ENCODE assay signal across 29 cellular contexts in the genomic region with DNA sequence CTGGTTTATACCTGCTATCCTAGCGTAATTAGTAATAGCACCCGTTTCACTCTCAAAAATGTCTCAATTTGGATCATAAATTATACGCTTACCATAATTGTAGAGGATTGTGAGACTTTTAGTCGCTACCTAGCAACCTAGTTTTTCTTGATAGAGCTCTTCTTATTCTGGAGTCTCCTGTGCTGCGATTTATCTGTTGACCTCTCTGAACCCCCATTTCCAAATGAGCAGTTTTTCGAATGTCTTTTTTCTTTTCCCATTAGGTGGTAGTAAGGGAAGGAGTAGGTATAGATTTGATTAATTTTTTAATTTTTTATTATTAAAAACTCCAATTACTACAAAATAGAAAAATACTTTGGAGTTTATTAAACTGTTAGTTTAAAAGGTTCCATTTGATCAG.
"Had no signal": no experiment of that assay in that cellular context is flagged by ENCODE, and none has a peak within 500 bp of the region (broad histone marks: within the 10 kb centered on the region; RNA-seq: fewer than 3 reads in every experiment).

No MANE protein-coding gene starts in this region.

- H2AFZ ChIP-seq: PC-9 had no signal

- H3K27ac ChIP-seq: body of pancreas, breast epithelium, PC-9 had no signal

- H3K4me2 ChIP-seq: PC-9 had no signal

- DNase-seq: activated CD4-positive, alpha-beta T cell treated with anti-CD3 and anti-CD28 coated beads for 36 hours; activated CD4-positive, alpha-beta T cell treated with anti-CD3 and anti-CD28 coated beads, Interleukin-2, amount 10 ng/mL, durations not matched to agents 7 days and 5 days; activated CD4-positive, alpha-beta T cell treated with anti-CD3 and anti-CD28 coated beads, Interleukin-2, amount 50 U/mL, for 48 hours; activated CD8-positive, alpha-beta T cell treated with anti-CD3 and anti-CD28 coated beads, Interleukin-2, amount 10 ng/mL, durations not matched to agents 7 days and 5 days; activated gamma-delta T cell treated with Interleukin-2 at 50 U/mL for 16 hours; activated naive CD4-positive, alpha-beta T cell treated with anti-CD3 and anti-CD28 coated beads for 36 hours; activated T-cell treated with anti-CD3 and anti-CD28 coated beads, Interleukin-2, amount 50 U/mL, for 24 hours; adrenal gland; body of pancreas; Karpas-422; KBM-7; MG63; NCI-H1048; NCI-H1105 treated with DMSO at 0.1 percent for 48 hours; NCI-H1436; NCI-H1694; NCI-H1930; NCI-H2171; NCI-H510A; NCI-H526; NCI-H748 treated with DMSO at 0.1 percent for 48 hours; NK-92 treated with Interleukin-12 subunit alpha and Interleukin-12 subunit beta, amount 100 ng/mL, for 24 hours; PC-9 had no signal

- ATAC-seq: activated CD4-positive, alpha-beta T cell treated with anti-CD3 and anti-CD28 coated beads for 36 hours; activated CD4-positive, CD25-positive, alpha-beta regulatory T cell treated with anti-CD3 and anti-CD28 coated beads, Interleukin-2, amount 50 U/mL, for 24 hours; activated CD8-positive, alpha-beta T cell treated with anti-CD3 and anti-CD28 coated beads, Interleukin-2, amount 10 ng/mL, durations not matched to agents 7 days and 5 days; activated naive CD4-positive, alpha-beta T cell treated with anti-CD3 and anti-CD28 coated beads, Interleukin-2, amount 50 U/mL, for 72 hours; body of pancreas; Right ventricle myocardium inferior; WTC11 had no signal

- H3K27me3 Mint-ChIP-seq: activated CD4-positive, alpha-beta T cell treated with anti-CD3 and anti-CD28 coated beads for 36 hours; activated CD4-positive, alpha-beta T cell treated with anti-CD3 and anti-CD28 coated beads, Interleukin-2, amount 10 ng/mL, durations not matched to agents 7 days and 5 days; activated T-cell treated with anti-CD3 and anti-CD28 coated beads, Interleukin-2, amount 50 U/mL, for 24 hours had no signal

- H3K9me3 Mint-ChIP-seq: activated CD4-positive, alpha-beta T cell treated with anti-CD3 and anti-CD28 coated beads, Interleukin-2, amount 10 ng/mL, durations not matched to agents 7 days and 5 days; activated naive CD4-positive, alpha-beta T cell treated with anti-CD3 and anti-CD28 coated beads for 36 hours; activated naive CD4-positive, alpha-beta T cell treated with anti-CD3 and anti-CD28 coated beads, Interleukin-2, amount 50 U/mL, for 72 hours; activated T-cell treated with anti-CD3 and anti-CD28 coated beads, Interleukin-2, amount 50 U/mL, for 24 hours; activated T-helper 2 cell treated with anti-CD3 and anti-CD28 coated beads, Interferon-gamma antibody, Interleukin-2, Interleukin-4, amounts not matched to agents 10 μg/mL and 5 μg/mL and 100 μg/mL, durations not matched to agents 14 hours and 24 hours and 36 hours had no signal

- H3K4me3 Mint-ChIP-seq: activated CD4-positive, alpha-beta T cell treated with anti-CD3 and anti-CD28 coated beads for 36 hours; activated CD4-positive, alpha-beta T cell treated with anti-CD3 and anti-CD28 coated beads, Interleukin-2, amount 10 ng/mL, durations not matched to agents 7 days and 5 days; activated CD8-positive, alpha-beta T cell treated with anti-CD3 and anti-CD28 coated beads, Interleukin-2, amount 10 ng/mL, durations not matched to agents 7 days and 5 days; activated naive CD4-positive, alpha-beta T cell treated with anti-CD3 and anti-CD28 coated beads for 36 hours; activated T-cell treated with anti-CD3 and anti-CD28 coated beads, Interleukin-2, amount 50 U/mL, for 24 hours; WTC11 had no signal

- H3K27me3 ChIP-seq: adrenal gland, body of pancreas, breast epithelium, MG63 had no signal

- H3K9me3 ChIP-seq: adrenal gland, body of pancreas, breast epithelium had no signal

- H3K27ac Mint-ChIP-seq: activated CD4-positive, alpha-beta T cell treated with anti-CD3 and anti-CD28 coated beads for 36 hours; activated CD4-positive, alpha-beta T cell treated with anti-CD3 and anti-CD28 coated beads, Interleukin-2, amount 10 ng/mL, durations not matched to agents 7 days and 5 days; activated CD8-positive, alpha-beta T cell treated with anti-CD3 and anti-CD28 coated beads, Interleukin-2, amount 10 ng/mL, durations not matched to agents 7 days and 5 days; activated naive CD4-positive, alpha-beta T cell treated with anti-CD3 and anti-CD28 coated beads for 36 hours; activated T-cell treated with anti-CD3 and anti-CD28 coated beads, Interleukin-2, amount 50 U/mL, for 24 hours; activated T-helper 2 cell treated with anti-CD3 and anti-CD28 coated beads, Interferon-gamma antibody, Interleukin-2, Interleukin-4, amounts not matched to agents 10 μg/mL and 5 μg/mL and 100 μg/mL, durations not matched to agents 14 hours and 24 hours and 36 hours had no signal

- H3K4me3 ChIP-seq: adrenal gland, body of pancreas, breast epithelium, MG63, PC-9 had no signal

- H3K36me3 ChIP-seq: adrenal gland, breast epithelium had no signal
